In genomic region chr2:221518937-221519635, GRCh38 we compare ENCODE assay signal across 12 cellular contexts. TPM values are rescaled to one million over a fixed set of nuclear protein-coding genes. Genes with fewer than 3 reads are reported as not detected.
DNase-seq lines count a peak whose midpoint lies in the region; ATAC-seq, FAIRE-seq and TF ChIP-seq lines count a peak whose summit lies in the region.
"Had no signal": no experiment of that assay in that cellular context is flagged by ENCODE, and none has a peak within 500 bp of the region (broad histone marks: within the 10 kb centered on the region; RNA-seq: fewer than 3 reads in every experiment).

No MANE protein-coding gene starts in this region.

- DNase-seq in activated naive CD4-positive, alpha-beta T cell treated with anti-CD3 and anti-CD28 coated beads, Interleukin-2, amount 50 U/mL, for 16 hours = no peak
- no peak for DNase-seq in activated CD8-positive, alpha-beta T cell treated with anti-CD3 and anti-CD28 coated beads, Interleukin-2, amount 10 ng/mL, durations not matched to agents 7 days and 5 days
- no peak for DNase-seq in keratinocyte (ENCODE audit: low read depth, low spot score)
- no peak for DNase-seq in type B pancreatic cell (ENCODE audit: extremely low spot score, unreplicated experiment)
- DNase-seq: islet precursor cell, Karpas-422, NCI-H2081, nucleus accumbens had no signal

- H3K27ac Mint-ChIP-seq in activated naive CD4-positive, alpha-beta T cell treated with anti-CD3 and anti-CD28 coated beads, Interleukin-2, amount 50 U/mL, for 24 hours = peak overlapping the region; percentile 6
- H3K27ac Mint-ChIP-seq in activated CD8-positive, alpha-beta T cell treated with anti-CD3 and anti-CD28 coated beads, Interleukin-2, amount 10 ng/mL, durations not matched to agents 7 days and 5 days = peak overlapping the region; percentile 47
- no peak overlapping the region for H3K27ac Mint-ChIP-seq in type B pancreatic cell

- no peaks in the 10 kb centered on the region for H3K9me3 ChIP-seq in keratinocyte (ENCODE audit: control insufficient read depth, low read depth, low read length)

- POLR2A ChIA-PET in activated CD8-positive, alpha-beta T cell treated with anti-CD3 and anti-CD28 coated beads, Interleukin-2, amount 10 ng/mL, durations not matched to agents 7 days and 5 days (lab: Charles Lee) = interaction anchor here (1.2 kb wide), 1 partner anchor 24 kb away, joined by 3 read pairs; no protein-coding TSS in a partner anchor

- no peak for FAIRE-seq in keratinocyte (lab: Jason Lieb, UNC)

- no peaks in the 10 kb centered on the region for H3K79me2 ChIP-seq in keratinocyte (ENCODE audit: control insufficient read depth, insufficient read depth, low read length)

- no peak overlapping the region for H3K27ac ChIP-seq in keratinocyte (ENCODE audit: control insufficient read depth, insufficient read depth, low read length)

- no peak overlapping the region for H3K4me3 ChIP-seq in keratinocyte (ENCODE audit: control insufficient read depth in 2 of 3, extremely low read depth in 1 of 3, insufficient read depth in 2 of 3, low read depth in 1 of 3, low read length in 3 of 3)

- no peak for TF ChIP-seq CTCF in keratinocyte (optimal IDR thresholded peaks at IDR 0.05 in 1 of 3, IDR thresholded peaks at IDR 0.05 in 1 of 3, conservative IDR thresholded peaks at IDR 0.05 in 1 of 3; ENCODE audit: extremely low read depth in 1 of 3, insufficient read depth in 2 of 3, low read length in 3 of 3)
- TF ChIP-seq CTCF in type B pancreatic cell (conservative IDR thresholded peaks at IDR 0.05) = no peak

- peak overlapping the region; percentile 52 for H3K4me3 Mint-ChIP-seq in activated naive CD4-positive, alpha-beta T cell treated with anti-CD3 and anti-CD28 coated beads, Interleukin-2, amount 50 U/mL, for 24 hours
- no peak overlapping the region for H3K4me3 Mint-ChIP-seq in activated CD8-positive, alpha-beta T cell treated with anti-CD3 and anti-CD28 coated beads, Interleukin-2, amount 10 ng/mL, durations not matched to agents 7 days and 5 days
- H3K4me3 Mint-ChIP-seq in type B pancreatic cell = peak overlapping the region; percentile 49

- H3K4me2 ChIP-seq in keratinocyte (ENCODE audit: control insufficient read depth, extremely low read depth, insufficient read depth, low read depth, low read length) = peak overlapping the region; percentile 30

- peaks cover 18% of the 10 kb centered on the region for H3K4me1 ChIP-seq in keratinocyte (ENCODE audit: control insufficient read depth, extremely low read depth, insufficient read depth, low read length)

- H3K4me1 Mint-ChIP-seq in activated naive CD4-positive, alpha-beta T cell treated with anti-CD3 and anti-CD28 coated beads, Interleukin-2, amount 50 U/mL, for 24 hours = no peaks in the 10 kb centered on the region
- peaks cover 10% of the 10 kb centered on the region for H3K4me1 Mint-ChIP-seq in activated CD8-positive, alpha-beta T cell treated with anti-CD3 and anti-CD28 coated beads, Interleukin-2, amount 10 ng/mL, durations not matched to agents 7 days and 5 days (ENCODE audit: low read depth)
- H3K4me1 Mint-ChIP-seq in type B pancreatic cell (ENCODE audit: unreplicated experiment) = peaks cover 27% of the 10 kb centered on the region

- H3K9ac ChIP-seq in keratinocyte (ENCODE audit: control insufficient read depth, extremely low read depth, insufficient read depth, low read length) = no peak overlapping the region

- H4K20me1 ChIP-seq in keratinocyte (ENCODE audit: control insufficient read depth, extremely low read depth, insufficient read depth, low read length) = no peaks in the 10 kb centered on the region

- no peak overlapping the region for H2AFZ ChIP-seq in keratinocyte (ENCODE audit: control insufficient read depth, low read length)

- no peaks in the 10 kb centered on the region for H3K27me3 ChIP-seq in keratinocyte (ENCODE audit: control insufficient read depth, extremely low read depth, insufficient read depth, low read length)

- H3K9me1 ChIP-seq in keratinocyte (ENCODE audit: control insufficient read depth, extremely low read depth, insufficient read depth, low read length) = no peaks in the 10 kb centered on the region

- H3K36me3 ChIP-seq in keratinocyte (ENCODE audit: control insufficient read depth in 2 of 2, extremely low read depth in 1 of 2, insufficient read depth in 2 of 2, low read length in 2 of 2) = no peaks in the 10 kb centered on the region

- H3K27me3 Mint-ChIP-seq in activated naive CD4-positive, alpha-beta T cell treated with anti-CD3 and anti-CD28 coated beads, Interleukin-2, amount 50 U/mL, for 24 hours = no peaks in the 10 kb centered on the region
- peaks cover 3% of the 10 kb centered on the region for H3K27me3 Mint-ChIP-seq in activated CD8-positive, alpha-beta T cell treated with anti-CD3 and anti-CD28 coated beads, Interleukin-2, amount 10 ng/mL, durations not matched to agents 7 days and 5 days (ENCODE audit: low read depth)
- no peaks in the 10 kb centered on the region for H3K27me3 Mint-ChIP-seq in type B pancreatic cell

- peaks cover 2% of the 10 kb centered on the region for H3K36me3 Mint-ChIP-seq in activated naive CD4-positive, alpha-beta T cell treated with anti-CD3 and anti-CD28 coated beads, Interleukin-2, amount 50 U/mL, for 24 hours
- H3K36me3 Mint-ChIP-seq in activated CD8-positive, alpha-beta T cell treated with anti-CD3 and anti-CD28 coated beads, Interleukin-2, amount 10 ng/mL, durations not matched to agents 7 days and 5 days (ENCODE audit: low read depth) = peaks cover 4% of the 10 kb centered on the region
- peaks cover 14% of the 10 kb centered on the region for H3K36me3 Mint-ChIP-seq in type B pancreatic cell

- CTCF ChIA-PET in activated CD8-positive, alpha-beta T cell treated with anti-CD3 and anti-CD28 coated beads, Interleukin-2, amount 10 ng/mL, durations not matched to agents 7 days and 5 days (lab: Charles Lee) = interaction anchor here (1.2 to 2.3 kb wide), 2 partner anchors 14 to 54 kb away, joined by 3 to 9 read pairs; partner anchors contain the start of gene EPHA4

- no peaks in the 10 kb centered on the region for H3K9me3 Mint-ChIP-seq in activated naive CD4-positive, alpha-beta T cell treated with anti-CD3 and anti-CD28 coated beads, Interleukin-2, amount 50 U/mL, for 24 hours
- no peaks in the 10 kb centered on the region for H3K9me3 Mint-ChIP-seq in activated CD8-positive, alpha-beta T cell treated with anti-CD3 and anti-CD28 coated beads, Interleukin-2, amount 10 ng/mL, durations not matched to agents 7 days and 5 days (ENCODE audit: insufficient read depth)
- H3K9me3 Mint-ChIP-seq in type B pancreatic cell = no peaks in the 10 kb centered on the region

- no peak for ATAC-seq in activated CD8-positive, alpha-beta T cell treated with anti-CD3 and anti-CD28 coated beads, Interleukin-2, amount 10 ng/mL, durations not matched to agents 7 days and 5 days
- ATAC-seq in GM19395 (IDR thresholded peaks at IDR 0.05; ENCODE audit: unreplicated experiment) = no peak
- ATAC-seq in GM21717 (IDR thresholded peaks at IDR 0.05; ENCODE audit: unreplicated experiment) = no peak
- ATAC-seq in HG02588 (IDR thresholded peaks at IDR 0.05; ENCODE audit: unreplicated experiment) = no peak

- dilution Hi-C loops in keratinocyte (cut with MboI; ENCODE audit: extremely low pct_ligation_motif_present, low sequenced_read_pairs) = no loop called here

RNA-seq across cellular contexts. Expression of gene EPHA4, which starts 53.0 kb away (rescaled TPM):
- 1 to 10 TPM; 1.2 to 1.5 TPM for total RNA-seq in activated CD8-positive, alpha-beta T cell treated with anti-CD3 and anti-CD28 coated beads, Interleukin-2, amount 10 ng/mL, durations not matched to agents 7 days and 5 days
- polyA plus RNA-seq in keratinocyte = 6.5 to 20.2 TPM (median 9.0 TPM) in 3 replicates
- polyA plus RNA-seq in keratinocyte (2011; ENCODE audit: low read depth) = 15.0 TPM
- 1.8 and 2.6 TPM in 2 replicates for polyA plus RNA-seq in keratinocyte (2011; cell fraction: cytosol; rRNA removed)
- polyA plus RNA-seq in keratinocyte (2011; cell fraction: nucleus; rRNA removed) = 21.6 and 25.2 TPM in 2 replicates
- polyA plus RNA-seq in keratinocyte (2012; ENCODE audit: low replicate concordance) = 3.9 and 7.1 TPM in 2 replicates
- 14.3 to 41.4 TPM (median 24.7 TPM) in 3 replicates for polyA minus RNA-seq in keratinocyte
- 5.8 TPM for polyA minus RNA-seq in keratinocyte (2011; cell fraction: cytosol; rRNA and poly(A)+ RNA removed)
- polyA minus RNA-seq in keratinocyte (2011; cell fraction: nucleus; rRNA and poly(A)+ RNA removed) = 24.0 and 44.6 TPM in 2 replicates
- total RNA-seq in type B pancreatic cell (ENCODE audit: low replicate concordance) = 78.3 and 82.4 TPM in 2 replicates

Comparison
In these comparisons a context has a peak if more than half of its experiments do, and no peak if none do; other contexts are left out.
1. RNA of gene EPHA4, which starts 53.0 kb away (total RNA-seq): 78.3 to 82.4 TPM in type B pancreatic cell; 1.2 to 1.5 TPM in activated CD8-positive, alpha-beta T cell treated with anti-CD3 and anti-CD28 coated beads, Interleukin-2, amount 10 ng/mL, durations not matched to agents 7 days and 5 days; every median in the first group is over 10 times any median in the second.